Comparison of ENCODE assay signal across 6 cellular contexts in genomic region chr13:23880491-23881407, GRCh38. TPM values are rescaled to one million over a fixed set of nuclear protein-coding genes. Genes with fewer than 3 reads are reported as not detected.
"Had no signal": no experiment of that assay in that cellular context is flagged by ENCODE, and none has a peak within 500 bp of the region (broad histone marks: within the 10 kb centered on the region; RNA-seq: fewer than 3 reads in every experiment).

No MANE protein-coding gene starts in this region.

RNA-seq across cellular contexts. Expression of gene C1QTNF9B, which starts 16.6 kb away (rescaled TPM):
- total RNA-seq: HT-29, LHCN-M2, MCF 10A, PC-9, RPMI7951, SJCRH30 had no signal
